In the genomic region with DNA sequence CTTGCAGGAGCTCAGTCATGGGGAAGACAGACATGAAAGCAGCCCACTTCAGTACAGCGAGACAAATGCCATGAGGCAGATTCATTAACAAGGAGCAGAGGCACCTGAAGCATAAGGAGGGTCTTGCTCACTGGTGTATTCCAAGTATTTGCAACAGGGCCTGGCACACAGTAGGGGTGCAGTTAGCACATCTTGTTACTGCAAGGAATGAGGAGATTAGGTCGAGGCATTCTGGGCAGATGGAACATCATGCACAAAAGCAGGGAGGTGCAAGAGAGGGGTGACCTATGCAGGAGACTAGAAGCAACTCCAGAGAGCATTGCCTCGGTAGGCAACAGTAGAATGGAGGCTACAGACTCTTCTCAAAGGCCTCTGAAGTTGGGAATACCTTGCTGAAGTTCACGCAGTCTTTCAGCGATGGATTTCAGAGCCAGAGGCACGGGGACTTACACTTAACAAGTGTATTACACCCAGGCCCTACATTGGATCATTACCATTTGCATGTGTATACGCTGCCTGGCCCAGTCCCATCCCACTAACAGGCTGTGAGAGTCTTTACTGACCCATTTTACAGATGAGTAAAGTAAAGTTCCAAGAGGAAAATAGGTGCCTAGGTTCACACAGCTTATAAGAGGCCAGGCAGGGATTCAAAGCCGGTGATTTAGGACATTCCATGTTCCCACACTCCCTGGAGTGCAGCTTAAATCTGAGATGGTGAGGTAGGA, we compare ENCODE assay signal across 32 cellular contexts.
"Had no signal": no experiment of that assay in that cellular context is flagged by ENCODE, and none has a peak within 500 bp of the region (broad histone marks: within the 10 kb centered on the region; RNA-seq: fewer than 3 reads in every experiment).

No MANE protein-coding gene starts in this region.

- H3K9me3 ChIP-seq: adrenal gland, body of pancreas, colonic mucosa, esophagus muscularis mucosa, gastrocnemius medialis had no signal

- H3K27ac Mint-ChIP-seq: activated CD4-positive, alpha-beta memory T cell treated with anti-CD3 and anti-CD28 coated beads for 36 hours; activated CD4-positive, alpha-beta T cell treated with anti-CD3 and anti-CD28 coated beads for 36 hours; activated CD4-positive, alpha-beta T cell treated with anti-CD3 and anti-CD28 coated beads, Interleukin-2, amount 10 ng/mL, durations not matched to agents 24 days and 14 days; activated CD8-positive, alpha-beta memory T cell treated with anti-CD3 and anti-CD28 coated beads, Interleukin-2, amount 10 ng/mL, durations not matched to agents 7 days and 5 days; activated CD8-positive, alpha-beta T cell treated with anti-CD3 and anti-CD28 coated beads, Interleukin-2, amount 10 ng/mL, durations not matched to agents 7 days and 5 days; activated naive CD4-positive, alpha-beta T cell treated with anti-CD3 and anti-CD28 coated beads for 36 hours; activated naive CD4-positive, alpha-beta T cell treated with anti-CD3 and anti-CD28 coated beads, Interleukin-2, amount 50 U/mL, for 24 hours; activated naive CD8-positive, alpha-beta T cell treated with anti-CD3 and anti-CD28 coated beads for 36 hours; activated naive CD8-positive, alpha-beta T cell treated with anti-CD3 and anti-CD28 coated beads, Interleukin-2, amount 50 U/mL, for 24 hours; activated T-helper 1 cell treated with anti-CD3 and anti-CD28 coated beads, Interleukin-12 subunit alpha, Interleukin-12 subunit beta, Interleukin-2, Interleukin-4 antibody, amounts not matched to agents 30 ng/mL and 10 ng/mL and 1 ng/mL, durations not matched to agents 14 hours and 24 hours and 36 hours; activated T-helper 2 cell treated with anti-CD3 and anti-CD28 coated beads, Interferon-gamma antibody, Interleukin-2, Interleukin-4, amounts not matched to agents 10 μg/mL and 5 μg/mL and 100 μg/mL, durations not matched to agents 14 hours and 24 hours and 36 hours had no signal

- H3K36me3 Mint-ChIP-seq: activated CD4-positive, alpha-beta memory T cell treated with anti-CD3 and anti-CD28 coated beads for 36 hours; activated CD8-positive, alpha-beta memory T cell treated with anti-CD3 and anti-CD28 coated beads, Interleukin-2, amount 10 ng/mL, durations not matched to agents 7 days and 5 days; activated naive CD4-positive, alpha-beta T cell treated with anti-CD3 and anti-CD28 coated beads, Interleukin-2, amount 50 U/mL, for 24 hours; activated naive CD8-positive, alpha-beta T cell treated with anti-CD3 and anti-CD28 coated beads for 36 hours had no signal

- H3K4me1 ChIP-seq: adrenal gland, colonic mucosa, gastrocnemius medialis had no signal

- H3K36me3 ChIP-seq: adrenal gland, cardiac muscle cell, colonic mucosa, esophagus muscularis mucosa, gastrocnemius medialis had no signal

- H3K4me3 Mint-ChIP-seq: activated CD4-positive, alpha-beta memory T cell treated with anti-CD3 and anti-CD28 coated beads for 36 hours; activated CD4-positive, alpha-beta T cell treated with anti-CD3 and anti-CD28 coated beads for 36 hours; activated CD4-positive, alpha-beta T cell treated with anti-CD3 and anti-CD28 coated beads, Interleukin-2, amount 10 ng/mL, durations not matched to agents 24 days and 14 days; activated CD8-positive, alpha-beta memory T cell treated with anti-CD3 and anti-CD28 coated beads, Interleukin-2, amount 10 ng/mL, durations not matched to agents 7 days and 5 days; activated CD8-positive, alpha-beta T cell treated with anti-CD3 and anti-CD28 coated beads, Interleukin-2, amount 10 ng/mL, durations not matched to agents 7 days and 5 days; activated naive CD4-positive, alpha-beta T cell treated with anti-CD3 and anti-CD28 coated beads for 36 hours; activated naive CD4-positive, alpha-beta T cell treated with anti-CD3 and anti-CD28 coated beads, Interleukin-2, amount 50 U/mL, for 24 hours; activated naive CD8-positive, alpha-beta T cell treated with anti-CD3 and anti-CD28 coated beads for 36 hours; activated naive CD8-positive, alpha-beta T cell treated with anti-CD3 and anti-CD28 coated beads, Interleukin-2, amount 50 U/mL, for 24 hours; activated T-helper 1 cell treated with anti-CD3 and anti-CD28 coated beads, Interleukin-12 subunit alpha, Interleukin-12 subunit beta, Interleukin-2, Interleukin-4 antibody, amounts not matched to agents 30 ng/mL and 10 ng/mL and 1 ng/mL, durations not matched to agents 14 hours and 24 hours and 36 hours had no signal

- H3K4me3 ChIP-seq: adrenal gland, body of pancreas, cardiac muscle cell, colonic mucosa, esophagus muscularis mucosa, gastrocnemius medialis had no signal

- H3K9me3 Mint-ChIP-seq: activated CD4-positive, alpha-beta memory T cell treated with anti-CD3 and anti-CD28 coated beads for 36 hours; activated CD4-positive, alpha-beta T cell treated with anti-CD3 and anti-CD28 coated beads, Interleukin-2, amount 10 ng/mL, durations not matched to agents 24 days and 14 days; activated naive CD4-positive, alpha-beta T cell treated with anti-CD3 and anti-CD28 coated beads for 36 hours; activated naive CD4-positive, alpha-beta T cell treated with anti-CD3 and anti-CD28 coated beads, Interleukin-2, amount 50 U/mL, for 24 hours; activated naive CD8-positive, alpha-beta T cell treated with anti-CD3 and anti-CD28 coated beads for 36 hours; activated naive CD8-positive, alpha-beta T cell treated with anti-CD3 and anti-CD28 coated beads, Interleukin-2, amount 50 U/mL, for 24 hours; activated T-helper 1 cell treated with anti-CD3 and anti-CD28 coated beads, Interleukin-12 subunit alpha, Interleukin-12 subunit beta, Interleukin-2, Interleukin-4 antibody, amounts not matched to agents 30 ng/mL and 10 ng/mL and 1 ng/mL, durations not matched to agents 14 hours and 24 hours and 36 hours; activated T-helper 2 cell treated with anti-CD3 and anti-CD28 coated beads, Interferon-gamma antibody, Interleukin-2, Interleukin-4, amounts not matched to agents 10 μg/mL and 5 μg/mL and 100 μg/mL, durations not matched to agents 14 hours and 24 hours and 36 hours had no signal

- H3K27me3 ChIP-seq: adrenal gland, body of pancreas, cardiac muscle cell, colonic mucosa, esophagus muscularis mucosa, foreskin keratinocyte, gastrocnemius medialis had no signal

- H3K27me3 Mint-ChIP-seq: activated CD4-positive, alpha-beta T cell treated with anti-CD3 and anti-CD28 coated beads for 36 hours; activated CD4-positive, alpha-beta T cell treated with anti-CD3 and anti-CD28 coated beads, Interleukin-2, amount 10 ng/mL, durations not matched to agents 24 days and 14 days; activated CD8-positive, alpha-beta memory T cell treated with anti-CD3 and anti-CD28 coated beads, Interleukin-2, amount 10 ng/mL, durations not matched to agents 7 days and 5 days; activated naive CD4-positive, alpha-beta T cell treated with anti-CD3 and anti-CD28 coated beads, Interleukin-2, amount 50 U/mL, for 24 hours had no signal

- DNase-seq: activated CD4-positive, alpha-beta memory T cell treated with anti-CD3 and anti-CD28 coated beads for 36 hours; activated CD4-positive, alpha-beta T cell treated with anti-CD3 and anti-CD28 coated beads for 36 hours; activated CD4-positive, alpha-beta T cell treated with anti-CD3 and anti-CD28 coated beads, Interleukin-2, amount 10 ng/mL, durations not matched to agents 24 days and 14 days; activated CD4-positive, CD25-positive, alpha-beta regulatory T cell; activated CD4-positive, CD25-positive, alpha-beta regulatory T cell treated with anti-CD3 and anti-CD28 coated beads, Interleukin-2, amount 50 U/mL, for 72 hours; activated CD8-positive, alpha-beta memory T cell treated with anti-CD3 and anti-CD28 coated beads, Interleukin-2, amount 10 ng/mL, durations not matched to agents 7 days and 5 days; activated CD8-positive, alpha-beta memory T cell treated with anti-CD3 and anti-CD28 coated beads, Interleukin-2, amount 50 U/mL, for 4 hours; activated CD8-positive, alpha-beta T cell treated with anti-CD3 and anti-CD28 coated beads, Interleukin-2, amount 10 ng/mL, durations not matched to agents 7 days and 5 days; activated effector memory CD4-positive, alpha-beta T cell treated with anti-CD3 and anti-CD28 coated beads, Interleukin-2, amount 50 U/mL, for 16 hours; activated naive CD4-positive, alpha-beta T cell treated with anti-CD3 and anti-CD28 coated beads for 36 hours; activated naive CD8-positive, alpha-beta T cell treated with anti-CD3 and anti-CD28 coated beads for 36 hours; activated naive CD8-positive, alpha-beta T cell treated with anti-CD3 and anti-CD28 coated beads, Interleukin-2, amount 50 U/mL, for 24 hours; activated T-cell treated with anti-CD3 and anti-CD28 coated beads, Interleukin-2, amount 50 U/mL, for 1 hour; activated T-cell treated with anti-CD3 and anti-CD28 coated beads, Interleukin-2, amount 50 U/mL, for 48 hours; adrenal gland; amygdala; aorta; body of pancreas; central memory CD4-positive, alpha-beta T cell; cerebellar nuclear complex; colonic mucosa; effector CD8-positive, alpha-beta T cell; erythroblast; gastrocnemius medialis; glutamatergic neuron; T-helper 2 cell had no signal

- H3K4me1 Mint-ChIP-seq: activated CD4-positive, alpha-beta T cell treated with anti-CD3 and anti-CD28 coated beads for 36 hours; activated CD4-positive, alpha-beta T cell treated with anti-CD3 and anti-CD28 coated beads, Interleukin-2, amount 10 ng/mL, durations not matched to agents 24 days and 14 days; activated CD8-positive, alpha-beta memory T cell treated with anti-CD3 and anti-CD28 coated beads, Interleukin-2, amount 10 ng/mL, durations not matched to agents 7 days and 5 days; activated naive CD4-positive, alpha-beta T cell treated with anti-CD3 and anti-CD28 coated beads, Interleukin-2, amount 50 U/mL, for 24 hours; activated naive CD8-positive, alpha-beta T cell treated with anti-CD3 and anti-CD28 coated beads for 36 hours; activated naive CD8-positive, alpha-beta T cell treated with anti-CD3 and anti-CD28 coated beads, Interleukin-2, amount 50 U/mL, for 24 hours had no signal

- ATAC-seq: activated CD4-positive, alpha-beta T cell treated with anti-CD3 and anti-CD28 coated beads for 36 hours; activated CD8-positive, alpha-beta memory T cell treated with anti-CD3 and anti-CD28 coated beads, Interleukin-2, amount 10 ng/mL, durations not matched to agents 7 days and 5 days; activated CD8-positive, alpha-beta T cell treated with anti-CD3 and anti-CD28 coated beads, Interleukin-2, amount 10 ng/mL, durations not matched to agents 7 days and 5 days; activated naive CD8-positive, alpha-beta T cell treated with anti-CD3 and anti-CD28 coated beads, Interleukin-2, amount 50 U/mL, for 24 hours; body of pancreas; gastrocnemius medialis had no signal

- H3K27ac ChIP-seq: adrenal gland, body of pancreas, cardiac muscle cell, colonic mucosa, esophagus muscularis mucosa, foreskin keratinocyte, gastrocnemius medialis had no signal
